32 cellular contexts compared by ENCODE assay signal in genomic region chr2:16466133-16466820, GRCh38.
"Had no signal": no experiment of that assay in that cellular context is flagged by ENCODE, and none has a peak within 500 bp of the region (broad histone marks: within the 10 kb centered on the region; RNA-seq: fewer than 3 reads in every experiment).

No MANE protein-coding gene starts in this region.

- H3K36me3 Mint-ChIP-seq: activated CD8-positive, alpha-beta memory T cell treated with anti-CD3 and anti-CD28 coated beads, Interleukin-2, amount 10 ng/mL, durations not matched to agents 7 days and 5 days; activated naive CD8-positive, alpha-beta T cell treated with anti-CD3 and anti-CD28 coated beads for 36 hours; WTC11 had no signal

- H3K27ac Mint-ChIP-seq: activated CD4-positive, alpha-beta memory T cell treated with anti-CD3 and anti-CD28 coated beads, Interleukin-2, amount 10 ng/mL, durations not matched to agents 7 days and 5 days; activated CD8-positive, alpha-beta memory T cell treated with anti-CD3 and anti-CD28 coated beads, Interleukin-2, amount 10 ng/mL, durations not matched to agents 7 days and 5 days; activated naive CD8-positive, alpha-beta T cell treated with anti-CD3 and anti-CD28 coated beads for 36 hours; T-helper 1 cell treated with Interleukin-12 subunit alpha and Interleukin-12 subunit beta and Interleukin-4 antibody, amounts not matched to agents 30 μg/mL and 1 μg/mL, for 36 hours; T-helper 2 cell treated with Interferon-gamma antibody and Interleukin-4, amounts not matched to agents 5 μg/mL and 100 μg/mL, for 36 hours; WTC11 had no signal

- H3K27me3 ChIP-seq: cardiac muscle cell had no signal

- H3K4me3 ChIP-seq: cardiac muscle cell, PC-9 had no signal

- H3K9me3 Mint-ChIP-seq: activated CD4-positive, alpha-beta memory T cell treated with anti-CD3 and anti-CD28 coated beads, Interleukin-2, amount 10 ng/mL, durations not matched to agents 7 days and 5 days; activated naive CD8-positive, alpha-beta T cell treated with anti-CD3 and anti-CD28 coated beads for 36 hours; central memory CD8-positive, alpha-beta T cell; T-helper 1 cell treated with Interleukin-12 subunit alpha and Interleukin-12 subunit beta and Interleukin-4 antibody, amounts not matched to agents 30 μg/mL and 1 μg/mL, for 36 hours; T-helper 2 cell treated with Interferon-gamma antibody and Interleukin-4, amounts not matched to agents 5 μg/mL and 100 μg/mL, for 36 hours; WTC11 had no signal

- DNase-seq: activated CD4-positive, alpha-beta memory T cell treated with anti-CD3 and anti-CD28 coated beads, Interleukin-2, amount 10 ng/mL, durations not matched to agents 7 days and 5 days; activated CD4-positive, alpha-beta T cell treated with anti-CD3 and anti-CD28 coated beads for 4 hours; activated CD4-positive, alpha-beta T cell treated with anti-CD3 and anti-CD28 coated beads, Interleukin-2, amount 50 U/mL, for 1 hour; activated CD8-positive, alpha-beta memory T cell treated with anti-CD3 and anti-CD28 coated beads for 24 hours; activated CD8-positive, alpha-beta memory T cell treated with anti-CD3 and anti-CD28 coated beads, Interleukin-2, amount 10 ng/mL, durations not matched to agents 7 days and 5 days; activated CD8-positive, alpha-beta memory T cell treated with anti-CD3 and anti-CD28 coated beads, Interleukin-2, amount 50 U/mL, for 48 hours; activated effector memory CD4-positive, alpha-beta T cell treated with anti-CD3 and anti-CD28 coated beads, Interleukin-2, amount 50 U/mL, for 16 hours; activated naive CD4-positive, alpha-beta T cell; activated naive CD4-positive, alpha-beta T cell treated with anti-CD3 and anti-CD28 coated beads, Interleukin-2, amount 50 U/mL, for 16 hours; activated naive CD8-positive, alpha-beta T cell treated with anti-CD3 and anti-CD28 coated beads for 36 hours; activated T-cell treated with anti-CD3 and anti-CD28 coated beads, Interleukin-2, amount 50 U/mL, for 48 hours; amniotic stem cell; aorta; Kasumi-1; KG1; MM.1S; NCI-H1092; NCI-H1436 treated with DMSO at 0.1 percent for 48 hours; NCI-H1694 treated with DMSO at 0.1 percent for 48 hours; NCI-H2029; NCI-H345; NCI-H524 treated with DMSO at 0.1 percent for 48 hours; PC-9; SK-N-SH had no signal

- H3K27me3 Mint-ChIP-seq: activated CD4-positive, alpha-beta memory T cell treated with anti-CD3 and anti-CD28 coated beads, Interleukin-2, amount 10 ng/mL, durations not matched to agents 7 days and 5 days; activated CD8-positive, alpha-beta memory T cell treated with anti-CD3 and anti-CD28 coated beads, Interleukin-2, amount 10 ng/mL, durations not matched to agents 7 days and 5 days; central memory CD8-positive, alpha-beta T cell had no signal

- H3K4me3 Mint-ChIP-seq: activated CD4-positive, alpha-beta memory T cell treated with anti-CD3 and anti-CD28 coated beads, Interleukin-2, amount 10 ng/mL, durations not matched to agents 7 days and 5 days; activated CD8-positive, alpha-beta memory T cell treated with anti-CD3 and anti-CD28 coated beads, Interleukin-2, amount 10 ng/mL, durations not matched to agents 7 days and 5 days; activated naive CD8-positive, alpha-beta T cell treated with anti-CD3 and anti-CD28 coated beads for 36 hours; central memory CD8-positive, alpha-beta T cell; T-helper 1 cell treated with Interleukin-12 subunit alpha and Interleukin-12 subunit beta and Interleukin-4 antibody, amounts not matched to agents 30 μg/mL and 1 μg/mL, for 36 hours; T-helper 2 cell treated with Interferon-gamma antibody and Interleukin-4, amounts not matched to agents 5 μg/mL and 100 μg/mL, for 36 hours; WTC11 had no signal

- H3K4me1 Mint-ChIP-seq: activated CD4-positive, alpha-beta memory T cell treated with anti-CD3 and anti-CD28 coated beads, Interleukin-2, amount 10 ng/mL, durations not matched to agents 7 days and 5 days; activated CD8-positive, alpha-beta memory T cell treated with anti-CD3 and anti-CD28 coated beads, Interleukin-2, amount 10 ng/mL, durations not matched to agents 7 days and 5 days; central memory CD8-positive, alpha-beta T cell; WTC11 had no signal

- H3K9me3 ChIP-seq: SK-N-SH had no signal

- H3K36me3 ChIP-seq: cardiac muscle cell had no signal

- ATAC-seq: activated CD4-positive, CD25-positive, alpha-beta regulatory T cell treated with anti-CD3 and anti-CD28 coated beads, Interleukin-2, amount 50 U/mL, for 24 hours; activated CD8-positive, alpha-beta memory T cell treated with anti-CD3 and anti-CD28 coated beads, Interleukin-2, amount 10 ng/mL, durations not matched to agents 7 days and 5 days; Right ventricle myocardium inferior; WTC11 had no signal

- H3K27ac ChIP-seq: cardiac muscle cell, PC-9, RWPE1 had no signal
